1 cellular context compared by ENCODE assay signal in genomic region chr20:2767768-2768631, GRCh38.
TF ChIP-seq lines count a peak whose summit lies in the region.

No MANE protein-coding gene starts in this region.

TF ChIP-seq in HCT116, 20 proteins besides CTCF, POLR2A, EP300 and RAD21 (continued from another document):
- no peak for TF ChIP-seq ZBTB33 (IDR thresholded peaks at IDR 0.05; ENCODE audit: extremely low read depth, insufficient replicate concordance, low read length)
- no peak for TF ChIP-seq EGR1 (IDR thresholded peaks at IDR 0.05; ENCODE audit: low read depth)
- TF ChIP-seq SRF (IDR thresholded peaks at IDR 0.05; ENCODE audit: low read depth), result no peak
- TF ChIP-seq REST (IDR thresholded peaks at IDR 0.05; ENCODE audit: low read depth), result no peak
- TF ChIP-seq ZFX (IDR thresholded peaks at IDR 0.05), result no peak
- no peak for TF ChIP-seq CEBPB (IDR thresholded peaks at IDR 0.05; ENCODE audit: low read depth)
- TF ChIP-seq SP1 (IDR thresholded peaks at IDR 0.05; ENCODE audit: low read depth), result no peak
- no peak for TF ChIP-seq EZH2 (IDR thresholded peaks at IDR 0.05)
- no peak for TF ChIP-seq TCF7L2 (IDR thresholded peaks at IDR 0.05; ENCODE audit: borderline replicate concordance, extremely low read depth, insufficient read depth, insufficient read length)
- TF ChIP-seq FOSL1 (IDR thresholded peaks at IDR 0.05; ENCODE audit: low read depth), result no peak
- TF ChIP-seq MAX (IDR thresholded peaks at IDR 0.05), result no peak
- no peak for TF ChIP-seq EZH2phosphoT487 (IDR thresholded peaks at IDR 0.05; ENCODE audit: borderline replicate concordance)
- no peak for TF ChIP-seq ELF1 (IDR thresholded peaks at IDR 0.05; ENCODE audit: borderline replicate concordance, low read depth)
- TF ChIP-seq YY1 (IDR thresholded peaks at IDR 0.05; ENCODE audit: extremely low read depth, insufficient replicate concordance, low read depth, low read length), result no peak
- TF ChIP-seq POLR2AphosphoS5 (IDR thresholded peaks at IDR 0.05; ENCODE audit: low read depth, low read length), result no peak
